In the genomic region with DNA sequence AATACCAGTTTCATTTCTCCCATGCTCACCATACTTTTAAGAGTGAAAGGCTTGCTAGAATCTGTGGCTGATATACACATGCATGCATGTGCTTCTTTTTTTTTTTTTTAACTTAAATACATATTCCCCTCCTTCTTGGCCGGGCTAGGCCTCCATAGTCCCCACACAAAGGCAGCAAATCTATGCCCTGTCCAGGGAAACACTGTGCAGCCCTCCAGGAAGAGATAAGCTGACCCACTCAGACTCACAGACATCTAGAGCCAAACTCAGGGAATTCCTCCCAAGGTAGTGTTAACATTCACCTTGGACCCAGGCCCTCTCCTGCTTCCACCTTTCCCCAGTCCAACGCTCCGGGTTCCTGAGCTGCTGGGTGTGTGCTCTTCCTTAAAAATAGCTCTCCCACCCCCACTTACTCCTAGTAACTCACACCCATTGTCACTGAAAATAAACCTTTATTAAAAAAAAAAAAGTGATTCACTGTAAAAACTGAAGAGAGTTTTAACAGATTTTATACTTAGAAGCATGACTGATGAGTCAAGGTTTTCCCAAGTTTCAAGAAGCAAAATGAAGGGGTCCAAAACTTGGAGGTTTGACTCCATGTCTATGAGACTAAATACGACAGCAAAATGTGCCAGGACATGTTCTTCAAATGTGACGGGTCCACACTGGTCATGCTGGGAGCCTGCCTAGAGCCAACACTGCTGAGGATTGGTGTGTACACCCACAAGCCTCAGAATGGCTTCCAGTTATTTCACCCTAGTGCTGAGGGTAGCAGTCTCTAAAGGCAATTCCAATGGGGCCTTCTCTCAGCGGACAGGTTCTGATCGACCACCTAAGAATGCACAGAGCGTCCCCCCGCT, we compare ENCODE assay signal across 22 cellular contexts.
"Had no signal": no experiment of that assay in that cellular context is flagged by ENCODE, and none has a peak within 500 bp of the region (broad histone marks: within the 10 kb centered on the region; RNA-seq: fewer than 3 reads in every experiment).

No MANE protein-coding gene starts in this region.

- ATAC-seq: activated CD4-positive, CD25-positive, alpha-beta regulatory T cell treated with anti-CD3 and anti-CD28 coated beads, Interleukin-2, amount 50 U/mL, for 24 hours; activated CD8-positive, alpha-beta T cell treated with anti-CD3 and anti-CD28 coated beads, Interleukin-2, amount 10 ng/mL, durations not matched to agents 7 days and 5 days; activated naive CD8-positive, alpha-beta T cell treated with anti-CD3 and anti-CD28 coated beads, Interleukin-2, amount 50 U/mL, for 24 hours; gastrocnemius medialis; naive thymus-derived CD8-positive, alpha-beta T cell; stimulated activated naive CD8-positive, alpha-beta T cell treated with anti-CD3 and anti-CD28 coated beads, Interleukin-15, Interleukin-2, amounts not matched to agents 100 U/mL and 50 U/mL, for 24 hours had no signal

- H3K27ac ChIP-seq: gastrocnemius medialis, left ventricle myocardium inferior, neutrophil, tibial artery had no signal

- H3K27me3 ChIP-seq: gastrocnemius medialis, neutrophil, tibial artery had no signal

- H3K36me3 Mint-ChIP-seq: activated naive CD4-positive, alpha-beta T cell treated with anti-CD3 and anti-CD28 coated beads, Interleukin-2, amount 10 ng/mL, durations not matched to agents 7 days and 5 days; naive thymus-derived CD8-positive, alpha-beta T cell had no signal

- H3K4me1 ChIP-seq: gastrocnemius medialis, left ventricle myocardium inferior, tibial artery had no signal

- H3K27ac Mint-ChIP-seq: activated CD4-positive, alpha-beta T cell treated with anti-CD3 and anti-CD28 coated beads, Interleukin-2, amount 10 ng/mL, durations not matched to agents 7 days and 5 days; activated CD8-positive, alpha-beta T cell treated with anti-CD3 and anti-CD28 coated beads, Interleukin-2, amount 10 ng/mL, durations not matched to agents 7 days and 5 days; activated naive CD4-positive, alpha-beta T cell treated with anti-CD3 and anti-CD28 coated beads, Interleukin-2, amount 10 ng/mL, durations not matched to agents 7 days and 5 days; activated naive CD8-positive, alpha-beta T cell treated with anti-CD3 and anti-CD28 coated beads, Interleukin-2, amount 50 U/mL, for 24 hours; activated T-cell treated with anti-CD3 and anti-CD28 coated beads, Interleukin-2, amount 50 U/mL, for 24 hours; dendritic cell treated with granulocyte-macrophage colony-stimulating factor and Interleukin-4, amounts not matched to agents 40 ng/mL and 50 ng/mL, for 4 days; naive thymus-derived CD8-positive, alpha-beta T cell; T-helper 1 cell treated with Interleukin-12 subunit alpha and Interleukin-12 subunit beta and Interleukin-4 antibody, amounts not matched to agents 30 μg/mL and 1 μg/mL, for 36 hours had no signal

- H3K27me3 Mint-ChIP-seq: activated naive CD8-positive, alpha-beta T cell treated with anti-CD3 and anti-CD28 coated beads, Interleukin-2, amount 50 U/mL, for 24 hours; dendritic cell treated with granulocyte-macrophage colony-stimulating factor and Interleukin-4, amounts not matched to agents 40 ng/mL and 50 ng/mL, for 4 days had no signal

- H3K4me1 Mint-ChIP-seq: activated CD4-positive, alpha-beta T cell treated with anti-CD3 and anti-CD28 coated beads, Interleukin-2, amount 10 ng/mL, durations not matched to agents 7 days and 5 days; activated naive CD4-positive, alpha-beta T cell treated with anti-CD3 and anti-CD28 coated beads, Interleukin-2, amount 10 ng/mL, durations not matched to agents 7 days and 5 days; activated naive CD8-positive, alpha-beta T cell treated with anti-CD3 and anti-CD28 coated beads, Interleukin-2, amount 50 U/mL, for 24 hours; naive thymus-derived CD8-positive, alpha-beta T cell had no signal

- H3K4me3 ChIP-seq: gastrocnemius medialis, left ventricle myocardium inferior, tibial artery had no signal

- H3K9me3 ChIP-seq: gastrocnemius medialis, left ventricle myocardium inferior, neutrophil, tibial artery had no signal

- DNase-seq: activated CD4-positive, alpha-beta T cell treated with anti-CD3 and anti-CD28 coated beads, Interleukin-2, amount 10 ng/mL, durations not matched to agents 7 days and 5 days; activated CD8-positive, alpha-beta T cell treated with anti-CD3 and anti-CD28 coated beads, Interleukin-2, amount 10 ng/mL, durations not matched to agents 7 days and 5 days; activated naive CD4-positive, alpha-beta T cell treated with anti-CD3 and anti-CD28 coated beads, Interleukin-2, amount 10 ng/mL, durations not matched to agents 7 days and 5 days; activated naive CD8-positive, alpha-beta T cell treated with anti-CD3 and anti-CD28 coated beads, Interleukin-2, amount 50 U/mL, for 24 hours; activated T-cell treated with anti-CD3 and anti-CD28 coated beads, Interleukin-2, amount 50 U/mL, for 24 hours; aorta; effector CD8-positive, alpha-beta T cell; gastrocnemius medialis; kidney; left ventricle myocardium inferior; naive thymus-derived CD8-positive, alpha-beta T cell; posterior cingulate gyrus; stimulated activated CD4-positive, alpha-beta T cell treated with anti-CD3 and anti-CD28 coated beads, Interleukin-12 subunit alpha, Interleukin-12 subunit beta, amount 100 ng/mL, for 4 hours; stimulated activated CD4-positive, alpha-beta T cell treated with anti-CD3 and anti-CD28 coated beads, Interleukin-1b, Interleukin-23, amount 100 ng/mL, for 48 hours; stimulated activated CD8-positive, alpha-beta memory T cell treated with anti-CD3 and anti-CD28 coated beads, Interleukin-4, amount 100 ng/mL, for 48 hours; stimulated activated naive CD8-positive, alpha-beta T cell treated with anti-CD3 and anti-CD28 coated beads, Interleukin-15, Interleukin-2, amounts not matched to agents 100 U/mL and 50 U/mL, for 24 hours; substantia nigra; tibial artery had no signal

- H3K4me3 Mint-ChIP-seq: activated CD4-positive, alpha-beta T cell treated with anti-CD3 and anti-CD28 coated beads, Interleukin-2, amount 10 ng/mL, durations not matched to agents 7 days and 5 days; activated CD8-positive, alpha-beta T cell treated with anti-CD3 and anti-CD28 coated beads, Interleukin-2, amount 10 ng/mL, durations not matched to agents 7 days and 5 days; activated naive CD4-positive, alpha-beta T cell treated with anti-CD3 and anti-CD28 coated beads, Interleukin-2, amount 10 ng/mL, durations not matched to agents 7 days and 5 days; activated naive CD8-positive, alpha-beta T cell treated with anti-CD3 and anti-CD28 coated beads, Interleukin-2, amount 50 U/mL, for 24 hours; activated T-cell treated with anti-CD3 and anti-CD28 coated beads, Interleukin-2, amount 50 U/mL, for 24 hours; dendritic cell treated with granulocyte-macrophage colony-stimulating factor and Interleukin-4, amounts not matched to agents 40 ng/mL and 50 ng/mL, for 4 days; naive thymus-derived CD8-positive, alpha-beta T cell; T-helper 1 cell treated with Interleukin-12 subunit alpha and Interleukin-12 subunit beta and Interleukin-4 antibody, amounts not matched to agents 30 μg/mL and 1 μg/mL, for 36 hours had no signal

- H3K9me3 Mint-ChIP-seq: activated CD4-positive, alpha-beta T cell treated with anti-CD3 and anti-CD28 coated beads, Interleukin-2, amount 10 ng/mL, durations not matched to agents 7 days and 5 days; activated naive CD4-positive, alpha-beta T cell treated with anti-CD3 and anti-CD28 coated beads, Interleukin-2, amount 10 ng/mL, durations not matched to agents 7 days and 5 days; activated naive CD8-positive, alpha-beta T cell treated with anti-CD3 and anti-CD28 coated beads, Interleukin-2, amount 50 U/mL, for 24 hours; activated T-cell treated with anti-CD3 and anti-CD28 coated beads, Interleukin-2, amount 50 U/mL, for 24 hours; dendritic cell treated with granulocyte-macrophage colony-stimulating factor and Interleukin-4, amounts not matched to agents 40 ng/mL and 50 ng/mL, for 4 days; T-helper 1 cell treated with Interleukin-12 subunit alpha and Interleukin-12 subunit beta and Interleukin-4 antibody, amounts not matched to agents 30 μg/mL and 1 μg/mL, for 36 hours had no signal

- H3K36me3 ChIP-seq: gastrocnemius medialis, neutrophil, tibial artery had no signal
